In genomic region chr11:66279092-66279797, GRCh38 we compare ENCODE assay signal across 12 cellular contexts. TPM values are rescaled to one million over a fixed set of nuclear protein-coding genes. Genes with fewer than 3 reads are reported as not detected.
DNase-seq lines count a peak whose midpoint lies in the region; ATAC-seq and TF ChIP-seq lines count a peak whose summit lies in the region.
"Had no signal": no experiment of that assay in that cellular context is flagged by ENCODE, and none has a peak within 500 bp of the region (broad histone marks: within the 10 kb centered on the region; RNA-seq: fewer than 3 reads in every experiment).

No MANE protein-coding gene starts in this region.

- peaks cover 23% of the 10 kb centered on the region for H3F3A ChIP-seq in SK-N-SH (replicated peaks; ENCODE audit: insufficient read depth)

- no peak for TF ChIP-seq CTCF in SK-N-SH (IDR thresholded peaks at IDR 0.05)
- no peak for TF ChIP-seq CTCF in right lobe of liver (IDR thresholded peaks at IDR 0.05)

- no peaks in the 10 kb centered on the region for H3K9me3 ChIP-seq in SK-N-SH
- no peaks in the 10 kb centered on the region for H3K9me3 ChIP-seq in Karpas-422 (ENCODE audit: low read length)
- no peaks in the 10 kb centered on the region for H3K9me3 ChIP-seq in neuron (ENCODE audit: low read length)
- no peaks in the 10 kb centered on the region for H3K9me3 ChIP-seq in right lobe of liver

- H4K20me1 ChIP-seq in SK-N-SH (ENCODE audit: insufficient read depth): peaks cover 16% of the 10 kb centered on the region
- H4K20me1 ChIP-seq in Karpas-422 (ENCODE audit: insufficient read depth, low read depth, low read length): peaks cover 3% of the 10 kb centered on the region; the same call in 1 of the 2 replicates

- no peak overlapping the region for H3K4me2 ChIP-seq in SK-N-SH
- H3K4me2 ChIP-seq in Karpas-422 (ENCODE audit: low read depth, low read length, poor library complexity, severe bottlenecking): peak overlapping the region; percentile 57

- no peaks in the 10 kb centered on the region for H3K9me3 Mint-ChIP-seq in dendritic cell treated with granulocyte-macrophage colony-stimulating factor and Interleukin-4, amounts not matched to agents 40 ng/mL and 50 ng/mL, for 4 days

- H3K27ac ChIP-seq in SK-N-SH (ENCODE audit: low read depth in 2 of 2, low read length in 1 of 2) (peak overlapping the region in 1 of 2 experiments; percentile 77; a peak in 2 of 4 replicates), Karpas-422 (ENCODE audit: low read length) (no peak overlapping the region), right lobe of liver (no peak overlapping the region)
- H3K27ac ChIP-seq: parathyroid adenoma had no signal

- H3K27ac Mint-ChIP-seq in dendritic cell treated with granulocyte-macrophage colony-stimulating factor and Interleukin-4, amounts not matched to agents 40 ng/mL and 50 ng/mL, for 4 days: peak overlapping the region; percentile 8

- H3K27me3 Mint-ChIP-seq in dendritic cell treated with granulocyte-macrophage colony-stimulating factor and Interleukin-4, amounts not matched to agents 40 ng/mL and 50 ng/mL, for 4 days: peaks cover 46% of the 10 kb centered on the region

- H3K36me3 ChIP-seq in SK-N-SH (replicated peaks in 1 of 2; ENCODE audit: control insufficient read depth in 1 of 2, insufficient read depth in 2 of 2, low read length in 1 of 2): peaks cover 5 to 32% of the 10 kb centered on the region in 2 experiments
- peaks cover 1% of the 10 kb centered on the region; the same call in 1 of the 2 replicates for H3K36me3 ChIP-seq in Karpas-422 (ENCODE audit: insufficient read depth, low read length)
- H3K36me3 ChIP-seq in neuron (ENCODE audit: insufficient read depth, low read length): peaks cover 25% of the 10 kb centered on the region
- peaks cover 0 to 16% (median 5%) of the 10 kb centered on the region in 4 donors for H3K36me3 ChIP-seq in right lobe of liver

- no peaks in the 10 kb centered on the region for H3K27me3 ChIP-seq in SK-N-SH (ENCODE audit: insufficient read depth)
- no peaks in the 10 kb centered on the region for H3K27me3 ChIP-seq in Karpas-422 (ENCODE audit: low read length)
- no peaks in the 10 kb centered on the region for H3K27me3 ChIP-seq in neuron (ENCODE audit: insufficient read depth, low read length)
- H3K27me3 ChIP-seq in right lobe of liver: no peaks in the 10 kb centered on the region

- H3K79me2 ChIP-seq in SK-N-SH (ENCODE audit: insufficient read depth): no peaks in the 10 kb centered on the region
- H3K79me2 ChIP-seq in Karpas-422 (ENCODE audit: low read length): no peaks in the 10 kb centered on the region
- H3K79me2 ChIP-seq: parathyroid adenoma had no signal

- TF ChIP-seq EP300 in SK-N-SH (IDR thresholded peaks at IDR 0.05; ENCODE audit: borderline replicate concordance in 1 of 2, low read depth in 1 of 2, low read length in 1 of 2): no peak

- H3K9me2 ChIP-seq in SK-N-SH: no peaks in the 10 kb centered on the region
- H3K9me2 ChIP-seq in Karpas-422 (replicated peaks; ENCODE audit: insufficient read depth, low read length): no peaks in the 10 kb centered on the region

- CTCF ChIA-PET in SK-N-SH (lab: Yijun Ruan, JAX): interaction anchor here (0.9 to 8.2 kb wide), 9 partner anchors 9 to 208 kb away, joined by 3 to 111 read pairs (median 5); partner anchors contain the start of genes RAB1B, RIN1, TMEM151A and YIF1A

- intact Hi-C loops in dendritic cell treated with granulocyte-macrophage colony-stimulating factor and Interleukin-4, amounts not matched to agents 40 ng/mL and 50 ng/mL, for 4 days (cut with micrococcal nuclease): no loop called here
- intact Hi-C loops in right lobe of liver (cut with DNase I): no loop called here

- H2AFZ ChIP-seq in SK-N-SH (ENCODE audit: low read depth): no peak overlapping the region
- H2AFZ ChIP-seq in Karpas-422 (ENCODE audit: low read length): no peak overlapping the region
- H2AFZ ChIP-seq in neuron (ENCODE audit: low read depth, low read length): no peak overlapping the region
- H2AFZ ChIP-seq: parathyroid adenoma had no signal

- peaks cover 50% of the 10 kb centered on the region for H3K36me3 Mint-ChIP-seq in dendritic cell treated with granulocyte-macrophage colony-stimulating factor and Interleukin-4, amounts not matched to agents 40 ng/mL and 50 ng/mL, for 4 days (ENCODE audit: low read depth)

- TF ChIP-seq POLR2A in right lobe of liver (IDR thresholded peaks at IDR 0.05): no peak

- ATAC-seq in SK-N-SH treated with all-trans-retinoic acid at 6 μM for 48 hours: no peak
- ATAC-seq in right lobe of liver: no peak
- ATAC-seq in HG02852 (IDR thresholded peaks at IDR 0.05; ENCODE audit: unreplicated experiment): no peak
- ATAC-seq: left lobe of liver had no signal

- H3K4me1 ChIP-seq in SK-N-SH (ENCODE audit: control insufficient read depth in 1 of 2, insufficient read depth in 2 of 2, low read depth in 1 of 2, low read length in 1 of 2): peaks cover 0 to 47% of the 10 kb centered on the region in 2 experiments; a peak in 1 of 4 replicates
- peaks cover 34% of the 10 kb centered on the region for H3K4me1 ChIP-seq in Karpas-422 (ENCODE audit: low read length)
- H3K4me1 ChIP-seq in neuron (ENCODE audit: insufficient read depth, low read length): peaks cover 50% of the 10 kb centered on the region
- H3K4me1 ChIP-seq in right lobe of liver: peaks cover 0 to 5% (median 0%) of the 10 kb centered on the region in 4 donors
- H3K4me1 ChIP-seq: parathyroid adenoma had no signal

- no peak overlapping the region for H3K9ac ChIP-seq in SK-N-SH
- 0 out of 2 replicates have a peak overlapping the region, but pooled peaks have one; percentile 27 for H3K9ac ChIP-seq in Karpas-422 (ENCODE audit: low read length)
- H3K9ac ChIP-seq: parathyroid adenoma had no signal

- H3K4me3 Mint-ChIP-seq in dendritic cell treated with granulocyte-macrophage colony-stimulating factor and Interleukin-4, amounts not matched to agents 40 ng/mL and 50 ng/mL, for 4 days: no peak overlapping the region

- POLR2A ChIA-PET in SK-N-SH (lab: Yijun Ruan, JAX): interaction anchor here (0.9 to 1.2 kb wide), 3 partner anchors 9 to 11 kb away, joined by 3 to 8 read pairs (median 4); partner anchors contain the start of genes RAB1B and YIF1A

- WGBS in SK-N-SH (ENCODE audit: low lambda C conversion rate): 73% methylated on average over 16 of the region's 16 CpGs
- WGBS in right lobe of liver (ENCODE audit: insufficient coverage, low coverage, low lambda C conversion rate, missing lambda C conversion rate): 84% methylated on average over 11 of the region's 16 CpGs

- H3K4me3 ChIP-seq in SK-N-SH (ENCODE audit: low read depth in 2 of 2, low read length in 1 of 2): peak overlapping the region in 1 of 2 experiments; percentile 51; a peak in 2 of 4 replicates
- peak overlapping the region; percentile 57; the same call in 1 of the 2 replicates for H3K4me3 ChIP-seq in Karpas-422 (ENCODE audit: low read length)
- peak overlapping the region; percentile 71 for H3K4me3 ChIP-seq in neuron (ENCODE audit: low read length)
- H3K4me3 ChIP-seq in right lobe of liver: no peak overlapping the region

- no peak for TF ChIP-seq RAD21 in SK-N-SH (IDR thresholded peaks at IDR 0.05; ENCODE audit: low read length)

- H3K4me1 Mint-ChIP-seq in dendritic cell treated with granulocyte-macrophage colony-stimulating factor and Interleukin-4, amounts not matched to agents 40 ng/mL and 50 ng/mL, for 4 days (ENCODE audit: low read depth): peaks cover 43% of the 10 kb centered on the region

- peak; percentile 48 for DNase-seq in SK-N-SH
- DNase-seq in Karpas-422: no peak
- DNase-seq in right lobe of liver: no peak
- DNase-seq in NCI-H1930 (lab: John Stamatoyannopoulos, UW): no peak
- DNase-seq: activated effector memory CD4-positive, alpha-beta T cell treated with Interleukin-2 at 50 U/mL for 16 hours; cortex of kidney had no signal

TF ChIP-seq in SK-N-SH, 30 proteins besides CTCF, POLR2A, EP300 and RAD21:
- TF ChIP-seq TCF12 (IDR thresholded peaks at IDR 0.05): no peak
TF ChIP-seq in SK-N-SH: peak in this region for 0.

TF ChIP-seq in SK-N-SH treated with all-trans-retinoic acid at 6 μM for 48 hours, 23 proteins besides CTCF, POLR2A, EP300 and RAD21 (continues in another document):
- TF ChIP-seq GLIS3 (CRISPR knock-in tag; IDR thresholded peaks at IDR 0.05) (no peak), ZC3H10 (CRISPR knock-in tag; IDR thresholded peaks at IDR 0.05) (no peak)

RNA-seq across cellular contexts. Expression of gene CNIH2, which starts 1.3 kb away (rescaled TPM):
- polyA plus RNA-seq in SK-N-SH (2012; rRNA removed): 7.4 and 11.8 TPM in 2 replicates
- 9.1 and 9.3 TPM in 2 replicates for polyA plus RNA-seq in SK-N-SH (2012; cell fraction: cytosol; rRNA removed)
- 11.9 and 12.3 TPM in 2 replicates for polyA plus RNA-seq in SK-N-SH (2012; cell fraction: nucleus; rRNA removed)
- total RNA-seq in Karpas-422 (2014; rRNA removed; shearing (Covaris generic); ENCODE audit: low replicate concordance): 0.34 and 6.6 TPM in 2 replicates
- under 1 TPM in 2 of 6 experiments, not detected in 4; 0.26 to 0.51 TPM for total RNA-seq in right lobe of liver

RNA-seq across cellular contexts. Expression of gene YIF1A, which starts 9.7 kb away (rescaled TPM):
- 115 and 123 TPM in 2 replicates for polyA plus RNA-seq in SK-N-SH (2012; rRNA removed)
- polyA plus RNA-seq in SK-N-SH (2012; cell fraction: cytosol; rRNA removed): 49.5 and 87.8 TPM in 2 replicates
- polyA plus RNA-seq in SK-N-SH (2012; cell fraction: nucleus; rRNA removed): 159 and 164 TPM in 2 replicates
- 145 and 154 TPM in 2 replicates for total RNA-seq in Karpas-422 (2014; rRNA removed; shearing (Covaris generic); ENCODE audit: low replicate concordance)
- 100 to 1,000 TPM in 3 of 6 experiments, 10 to 100 TPM in 3; 75.0 to 170 (median 97.9) TPM for total RNA-seq in right lobe of liver

RNA-seq across cellular contexts. Expression of gene RAB1B, which starts 10.8 kb away (rescaled TPM):
- polyA plus RNA-seq in SK-N-SH (2012; rRNA removed): 204 and 208 TPM in 2 replicates
- 90.6 and 132 TPM in 2 replicates for polyA plus RNA-seq in SK-N-SH (2012; cell fraction: cytosol; rRNA removed)
- 85.5 and 96.0 TPM in 2 replicates for polyA plus RNA-seq in SK-N-SH (2012; cell fraction: nucleus; rRNA removed)
- 56.2 and 64.3 TPM in 2 replicates for total RNA-seq in Karpas-422 (2014; rRNA removed; shearing (Covaris generic); ENCODE audit: low replicate concordance)
- 10 to 100 TPM; 52.3 to 69.0 (median 59.6) TPM for total RNA-seq in right lobe of liver

RNA-seq across cellular contexts. Expression of gene TMEM151A, which starts 12.4 kb away (rescaled TPM):
- polyA plus RNA-seq in SK-N-SH (2012; rRNA removed): 0.29 and 0.35 TPM in 2 replicates
- 0.12 and 0.26 TPM in 2 replicates for polyA plus RNA-seq in SK-N-SH (2012; cell fraction: cytosol; rRNA removed)
- 0.56 and 0.69 TPM in 2 replicates for polyA plus RNA-seq in SK-N-SH (2012; cell fraction: nucleus; rRNA removed)
- not detected in 2 replicates for total RNA-seq in Karpas-422 (2014; rRNA removed; shearing (Covaris generic); ENCODE audit: low replicate concordance)
- under 1 TPM in 4 of 6 experiments, not detected in 2; 0.13 to 0.86 (median 0.45) TPM for total RNA-seq in right lobe of liver

RNA-seq across cellular contexts. Expression of gene KLC2, which starts 21.7 kb away (rescaled TPM):
- polyA plus RNA-seq in SK-N-SH (2012; rRNA removed): 36.4 and 39.0 TPM in 2 replicates
- polyA plus RNA-seq in SK-N-SH (2012; cell fraction: cytosol; rRNA removed): 17.0 and 26.6 TPM in 2 replicates
- 92.5 and 95.3 TPM in 2 replicates for polyA plus RNA-seq in SK-N-SH (2012; cell fraction: nucleus; rRNA removed)
- 12.9 and 18.5 TPM in 2 replicates for total RNA-seq in Karpas-422 (2014; rRNA removed; shearing (Covaris generic); ENCODE audit: low replicate concordance)
- total RNA-seq in right lobe of liver: 10 to 100 TPM in 1 of 6 experiments, 1 to 10 TPM in 5; 3.8 to 11.5 (median 6.3) TPM

Comparison
In these comparisons a context has a peak if more than half of its experiments do, and no peak if none do; other contexts are left out.
1. H3K4me3 ChIP-seq: peak in Karpas-422 (single experiment) and neuron (single experiment); none in right lobe of liver (0 of 3).